Comparison of ENCODE assay signal across 8 cellular contexts in genomic region chr7:76318488-76319353, GRCh38. TPM values are rescaled to one million over a fixed set of nuclear protein-coding genes. Genes with fewer than 3 reads are reported as not detected.
DNase-seq lines count a peak whose midpoint lies in the region; ATAC-seq and TF ChIP-seq lines count a peak whose summit lies in the region.

No MANE protein-coding gene starts in this region.

- peak overlapping the region; percentile 81 for H3K4me3 ChIP-seq in GM08714 (ENCODE audit: low read length)
- H3K4me3 ChIP-seq in H7 (ENCODE audit: insufficient read depth, low read depth, low read length): peak overlapping the region; percentile 71
- H3K4me3 ChIP-seq in heart right ventricle: peak overlapping the region; percentile 66 to 82 (median 71)

- DNase-seq in H7 (no peak), SKM-1 (lab: John Stamatoyannopoulos, UW; ENCODE audit: unreplicated experiment) (peak; percentile 72), heart right ventricle (peak; percentile 64 to 72), progenitor cell of endocrine pancreas (ENCODE audit: low spot score, unreplicated experiment) (peak; percentile 50), NCI-H2029 treated with DMSO at 0.1 percent for 48 hours (lab: John Stamatoyannopoulos, UW) (no peak)
- peak; percentile 64 for DNase-seq in activated naive CD8-positive, alpha-beta T cell treated with anti-CD3 and anti-CD28 coated beads, Interleukin-2, amount 10 ng/mL, durations not matched to agents 7 days and 5 days

- H3K27me3 Mint-ChIP-seq in activated naive CD8-positive, alpha-beta T cell treated with anti-CD3 and anti-CD28 coated beads, Interleukin-2, amount 10 ng/mL, durations not matched to agents 7 days and 5 days: no peaks in the 10 kb centered on the region
- H3K27me3 Mint-ChIP-seq in progenitor cell of endocrine pancreas: no peaks in the 10 kb centered on the region

- H3K27ac ChIP-seq in heart right ventricle: peak overlapping the region; percentile 92 to 97 (median 94)

- H3K27me3 ChIP-seq in H7 (ENCODE audit: control insufficient read depth, insufficient read depth, low read length) (no peaks in the 10 kb centered on the region), heart right ventricle (no peaks in the 10 kb centered on the region)

- H3K36me3 Mint-ChIP-seq in activated naive CD8-positive, alpha-beta T cell treated with anti-CD3 and anti-CD28 coated beads, Interleukin-2, amount 10 ng/mL, durations not matched to agents 7 days and 5 days: peaks cover 3% of the 10 kb centered on the region
- H3K36me3 Mint-ChIP-seq in progenitor cell of endocrine pancreas (ENCODE audit: insufficient read depth): no peaks in the 10 kb centered on the region

- no peaks in the 10 kb centered on the region for H3K9me3 Mint-ChIP-seq in activated naive CD8-positive, alpha-beta T cell treated with anti-CD3 and anti-CD28 coated beads, Interleukin-2, amount 10 ng/mL, durations not matched to agents 7 days and 5 days
- no peaks in the 10 kb centered on the region for H3K9me3 Mint-ChIP-seq in progenitor cell of endocrine pancreas (ENCODE audit: low read depth)

- 0 out of 2 replicates have a peak, but pooled peaks cover 1% of the 10 kb centered on the region for H3K36me3 ChIP-seq in H7 (replicated peaks; ENCODE audit: control insufficient read depth, insufficient read depth, low read length)
- peaks cover 0 to 12% (median 0%) of the 10 kb centered on the region in 9 donors for H3K36me3 ChIP-seq in heart right ventricle

- intact Hi-C loops in heart right ventricle (cut with DNase I): loop anchor here in 8 of 10 donors (1.0 to 10.0 kb wide), 7 partner anchors 36 to 144 kb away; partner anchors contain the start of gene YWHAG (in 6 of the 8)

- H3K9me3 ChIP-seq in heart right ventricle: no peaks in the 10 kb centered on the region

- H3K4me1 Mint-ChIP-seq in activated naive CD8-positive, alpha-beta T cell treated with anti-CD3 and anti-CD28 coated beads, Interleukin-2, amount 10 ng/mL, durations not matched to agents 7 days and 5 days: peaks cover 22% of the 10 kb centered on the region
- peaks cover 14% of the 10 kb centered on the region for H3K4me1 Mint-ChIP-seq in progenitor cell of endocrine pancreas (ENCODE audit: low read depth)

- peak; percentile 20 for ATAC-seq in activated naive CD8-positive, alpha-beta T cell treated with anti-CD3 and anti-CD28 coated beads, Interleukin-2, amount 10 ng/mL, durations not matched to agents 7 days and 5 days (ENCODE audit: low read depth)
- ATAC-seq in heart right ventricle: peak; percentile 30 to 63 (median 58)

- H3K27ac Mint-ChIP-seq in activated naive CD8-positive, alpha-beta T cell treated with anti-CD3 and anti-CD28 coated beads, Interleukin-2, amount 10 ng/mL, durations not matched to agents 7 days and 5 days: peak overlapping the region; percentile 100
- peak overlapping the region; percentile 96 for H3K27ac Mint-ChIP-seq in progenitor cell of endocrine pancreas

- 4 to 5% methylated on average over 25 of the region's 25 CpGs for WGBS in heart right ventricle, 2 donors

- H3K4me3 Mint-ChIP-seq in activated naive CD8-positive, alpha-beta T cell treated with anti-CD3 and anti-CD28 coated beads, Interleukin-2, amount 10 ng/mL, durations not matched to agents 7 days and 5 days: peak overlapping the region; percentile 98
- H3K4me3 Mint-ChIP-seq in progenitor cell of endocrine pancreas (ENCODE audit: low read depth): peak overlapping the region; percentile 88

- H3K4me1 ChIP-seq in heart right ventricle: peaks cover 8 to 61% (median 33%) of the 10 kb centered on the region in 9 donors

- peak; percentile 16; the same call in 1 of the 2 replicates for TF ChIP-seq CTCF in LNCAP (IDR thresholded peaks at IDR 0.05)
- peak in 7 of 9 donors; percentile 23 to 50 (median 36) for TF ChIP-seq CTCF in heart right ventricle (IDR thresholded peaks at IDR 0.05)
- TF ChIP-seq CTCF in progenitor cell of endocrine pancreas (IDR thresholded peaks at IDR 0.05; ENCODE audit: unreplicated experiment): peak; percentile 50

- POLR2A ChIA-PET in activated naive CD8-positive, alpha-beta T cell treated with anti-CD3 and anti-CD28 coated beads, Interleukin-2, amount 10 ng/mL, durations not matched to agents 7 days and 5 days (lab: Charles Lee): interaction anchor here (0.6 to 3.5 kb wide), 18 partner anchors 9 to 440 kb away, joined by 3 to 54 read pairs (median 6); partner anchors contain the start of genes MDH2, RHBDD2, STYXL1 and YWHAG

RNA-seq across cellular contexts. Expression of gene HSPB1, which starts 16.2 kb away (rescaled TPM):
- total RNA-seq in H7 (2014; rRNA removed; shearing (Covaris generic)): 62.3 and 80.7 TPM in 2 replicates
- 10 to 100 TPM; 43.3 to 47.9 TPM for total RNA-seq in activated naive CD8-positive, alpha-beta T cell treated with anti-CD3 and anti-CD28 coated beads, Interleukin-2, amount 10 ng/mL, durations not matched to agents 7 days and 5 days
- 1,000 to 10,000 TPM; 1,266 to 2,631 (median 2,034) TPM for total RNA-seq in heart right ventricle
- polyA plus RNA-seq in heart right ventricle: 1,000 to 10,000 TPM; 2,522 to 6,886 TPM
- total RNA-seq in progenitor cell of endocrine pancreas: 111 and 118 TPM in 2 replicates

RNA-seq across cellular contexts. Expression of gene YWHAG, which starts 40.1 kb away (rescaled TPM):
- total RNA-seq in H7 (2014; rRNA removed; shearing (Covaris generic)): 83.2 and 91.8 TPM in 2 replicates
- total RNA-seq in activated naive CD8-positive, alpha-beta T cell treated with anti-CD3 and anti-CD28 coated beads, Interleukin-2, amount 10 ng/mL, durations not matched to agents 7 days and 5 days: 10 to 100 TPM; 62.7 to 66.5 TPM
- total RNA-seq in heart right ventricle (100 to 1,000 TPM; 193 to 262 (median 207) TPM), progenitor cell of endocrine pancreas (132 and 136 TPM in 2 replicates)
- 10 to 100 TPM; 63.7 to 88.0 TPM for polyA plus RNA-seq in heart right ventricle

Comparison
In these comparisons a context has a peak if more than half of its experiments do, and no peak if none do; other contexts are left out.
1. DNase-seq: peak in SKM-1 (single experiment), activated naive CD8-positive, alpha-beta T cell treated with anti-CD3 and anti-CD28 coated beads, Interleukin-2, amount 10 ng/mL, durations not matched to agents 7 days and 5 days (single experiment), heart right ventricle (2 of 2) and progenitor cell of endocrine pancreas (single experiment); none in H7 (single experiment) and NCI-H2029 treated with DMSO at 0.1 percent for 48 hours (single experiment).
2. RNA of gene HSPB1, which starts 16.2 kb away (total RNA-seq): 1,266 to 2,631 TPM in heart right ventricle; 111 to 118 TPM in progenitor cell of endocrine pancreas, 62.3 to 80.7 TPM in H7 and 43.3 to 47.9 TPM in activated naive CD8-positive, alpha-beta T cell treated with anti-CD3 and anti-CD28 coated beads, Interleukin-2, amount 10 ng/mL, durations not matched to agents 7 days and 5 days; every median in the first group is over 10 times any median in the second.
3. Peak in every context shown above with its lines, with median percentiles within 50 percentile points of each other: H3K4me3 ChIP-seq and CTCF ChIP-seq.